In the genomic region with DNA sequence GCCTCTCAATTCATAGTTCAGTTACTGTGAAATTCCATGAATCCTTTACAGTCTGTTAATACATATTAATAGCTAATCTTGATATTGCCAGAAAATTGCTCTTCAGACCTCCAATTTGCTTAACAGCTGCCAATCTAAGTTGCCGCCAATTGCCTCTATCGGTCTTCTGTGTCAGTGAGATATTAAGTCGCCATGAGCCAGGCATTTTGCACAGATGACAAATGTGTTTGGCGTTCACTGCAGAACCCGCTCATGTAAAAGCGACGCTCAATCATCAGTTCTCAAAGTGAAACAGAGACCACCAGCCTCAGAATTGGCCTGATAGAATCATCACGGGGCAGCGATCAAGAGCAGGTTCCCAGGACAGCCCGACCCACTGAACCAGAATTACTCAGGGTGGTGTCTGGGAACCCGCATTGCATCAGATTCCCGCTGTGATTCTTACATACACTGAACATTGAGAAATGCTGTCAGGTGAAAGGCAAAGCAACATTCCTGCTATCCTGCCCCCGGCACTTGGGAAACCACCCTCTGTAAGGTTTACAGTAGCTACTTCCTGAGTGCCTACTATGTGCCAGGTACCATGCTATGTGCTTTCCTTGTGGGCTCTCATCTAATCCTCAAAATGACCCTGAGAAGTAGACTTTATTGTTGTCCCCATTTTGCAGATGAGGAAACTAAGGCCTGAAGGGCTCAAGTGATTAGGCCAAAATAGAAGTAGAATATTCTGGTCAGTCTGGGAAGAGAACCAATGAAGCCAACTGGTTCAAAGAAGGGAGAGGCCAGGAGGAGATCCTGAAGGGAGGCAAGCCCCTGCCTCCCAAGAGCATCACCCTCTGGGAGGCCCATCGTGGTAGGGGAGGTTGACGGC, we compare ENCODE assay signal across 12 cellular contexts.
DNase-seq lines count a peak whose midpoint lies in the region; ATAC-seq, FAIRE-seq and TF ChIP-seq lines count a peak whose summit lies in the region.
"Had no signal": no experiment of that assay in that cellular context is flagged by ENCODE, and none has a peak within 500 bp of the region (broad histone marks: within the 10 kb centered on the region; RNA-seq: fewer than 3 reads in every experiment).

No MANE protein-coding gene starts in this region.

- CTCF ChIA-PET in GM12878 (lab: Yijun Ruan, JAX), result interaction anchor here (0.7 to 0.9 kb wide), 2 partner anchors 9 to 283 kb away, joined by 3 read pairs; no protein-coding TSS in a partner anchor

- H3K4me3 ChIP-seq in left ventricle myocardium inferior, result no peak overlapping the region
- H3K4me3 ChIP-seq in heart left ventricle, result no peak overlapping the region
- no peak overlapping the region; the same call in 1 of the 2 replicates for H3K4me3 ChIP-seq in GM12878
- no peak overlapping the region for H3K4me3 ChIP-seq in H7 (ENCODE audit: insufficient read depth, low read depth, low read length)
- H3K4me3 ChIP-seq: heart right ventricle, SJCRH30 had no signal

- BruUV-seq in GM12878 (replicated peaks; lab: Mats Ljungman, UMichigan), result no TSS peak

- TF ChIP-seq CTCF in left ventricle myocardium inferior (IDR thresholded peaks at IDR 0.05; ENCODE audit: borderline replicate concordance) (no peak), heart left ventricle (IDR thresholded peaks at IDR 0.05) (no peak), GM12878 (IDR thresholded peaks at IDR 0.05 in 2 of 3, conservative IDR thresholded peaks at IDR 0.05 in 1 of 3; ENCODE audit: control insufficient read depth in 2 of 3, extremely low read depth in 1 of 3, insufficient read depth in 1 of 3, low read depth in 3 of 3, low read length in 3 of 3) (no peak)

- H3K36me3 ChIP-seq in left ventricle myocardium inferior (no peaks in the 10 kb centered on the region), heart left ventricle (no peaks in the 10 kb centered on the region), GM12878 (ENCODE audit: control insufficient read depth in 2 of 2, insufficient read depth in 2 of 2, low read length in 1 of 2) (peaks cover 0 to 4% of the 10 kb centered on the region in 2 experiments; a peak in 2 of 4 replicates), H7 (replicated peaks; ENCODE audit: control insufficient read depth, insufficient read depth, low read length) (no peaks in the 10 kb centered on the region)
- H3K36me3 ChIP-seq: brain microvascular endothelial cell, heart right ventricle, SJCRH30 had no signal

- RAD21 ChIA-PET in GM12878 (lab: Charles Lee; ENCODE audit: unreplicated experiment), result interaction anchor here (0.8 to 2.5 kb wide), 6 partner anchors 22 to 360 kb away, joined by 3 to 10 read pairs (median 4); no protein-coding TSS in a partner anchor

- H3K27me3 ChIP-seq in left ventricle myocardium inferior (ENCODE audit: low read depth) (no peaks in the 10 kb centered on the region), heart left ventricle (no peaks in the 10 kb centered on the region), GM12878 (replicated peaks in 1 of 2; ENCODE audit: control insufficient read depth in 2 of 2, insufficient read depth in 2 of 2, low read length in 1 of 2) (no peaks in the 10 kb centered on the region), H7 (ENCODE audit: control insufficient read depth, insufficient read depth, low read length) (no peaks in the 10 kb centered on the region)
- H3K27me3 ChIP-seq: brain microvascular endothelial cell, heart right ventricle, SJCRH30 had no signal

- 94 to 96% (median 94%) methylated on average over 15 of the region's 15 CpGs for WGBS in heart left ventricle, 4 donors
- 98% methylated on average over 15 of the region's 15 CpGs for WGBS in GM12878 (ENCODE audit: insufficient coverage, insufficient replicate concordance, low lambda C conversion rate, missing lambda C conversion rate)

- peak overlapping the region; percentile 12 for H3K27ac ChIP-seq in left ventricle myocardium inferior (replicated peaks)
- peak overlapping the region in 3 of 12 donors; percentile 8 to 84 (median 29) for H3K27ac ChIP-seq in heart left ventricle
- peak overlapping the region; percentile 60 for H3K27ac ChIP-seq in GM12878 (ENCODE audit: control insufficient read depth, insufficient read depth)
- H3K27ac ChIP-seq: brain microvascular endothelial cell had no signal

- H3K4me1 ChIP-seq in left ventricle myocardium inferior (peaks cover 13% of the 10 kb centered on the region), heart left ventricle (peaks cover 0 to 78% (median 8%) of the 10 kb centered on the region in 12 donors), GM12878 (ENCODE audit: control insufficient read depth, insufficient read depth, low read length) (peaks cover 62% of the 10 kb centered on the region)

- no peaks in the 10 kb centered on the region for H3K9me3 ChIP-seq in left ventricle myocardium inferior (replicated peaks)
- H3K9me3 ChIP-seq in heart left ventricle, result no peaks in the 10 kb centered on the region
- H3K9me3 ChIP-seq in GM12878 (replicated peaks; ENCODE audit: control insufficient read depth, insufficient read depth, low read length), result no peaks in the 10 kb centered on the region; the same call in 1 of the 3 replicates
- H3K9me3 ChIP-seq: heart right ventricle, SJCRH30 had no signal

- peaks cover 87% of the 10 kb centered on the region in 2 donors for H3K4me1 Mint-ChIP-seq in natural killer cell treated with Interleukin-12 subunit alpha and Interleukin-12 subunit beta and Interleukin-15 and Interleukin-18, amount 100 ng/mL, for 72 hours (ENCODE audit: low read depth in 2 of 2)

- TF ChIP-seq RAD21 in GM12878 (IDR thresholded peaks at IDR 0.05; ENCODE audit: insufficient read depth, low read depth, low read length), result no peak

- intact Hi-C loops in left ventricle myocardium inferior (cut with micrococcal nuclease) (no loop called here), heart left ventricle (cut with DNase I) (loop anchor here in 2 of 10 donors (10.0 kb wide), 1 partner anchor 123 kb away; no protein-coding TSS in a partner anchor), GM12878 (cut with micrococcal nuclease; ENCODE audit: unreplicated experiment) (loop anchor here (5.0 kb wide), 1 partner anchor 311 kb away; no protein-coding TSS in a partner anchor)

- peak overlapping the region; percentile 82 for H3K4me3 Mint-ChIP-seq in natural killer cell treated with Interleukin-12 subunit alpha and Interleukin-12 subunit beta and Interleukin-15 and Interleukin-18, amount 100 ng/mL, for 72 hours

- SMC1A ChIA-PET in GM12878 (lab: Charles Lee; ENCODE audit: uncharacterized antibody, unreplicated experiment), result interaction anchor here (0.7 to 3.4 kb wide), 14 partner anchors 9 to 362 kb away, joined by 3 to 21 read pairs (median 5); no protein-coding TSS in a partner anchor

- POLR2A ChIA-PET in GM12878 (lab: Charles Lee), result interaction anchor here (0.5 kb wide), 1 partner anchor 8 kb away, joined by 7 read pairs; no protein-coding TSS in a partner anchor

- H4K20me1 ChIP-seq in GM12878 (ENCODE audit: control insufficient read depth, insufficient read depth), result no peaks in the 10 kb centered on the region

- no peaks in the 10 kb centered on the region for H3K9me3 Mint-ChIP-seq in natural killer cell treated with Interleukin-12 subunit alpha and Interleukin-12 subunit beta and Interleukin-15 and Interleukin-18, amount 100 ng/mL, for 72 hours

- no peak for TF ChIP-seq EP300 in GM12878 (IDR thresholded peaks at IDR 0.05; ENCODE audit: borderline replicate concordance in 1 of 2, control insufficient read depth in 1 of 2, low read depth in 2 of 2, low read length in 2 of 2)

- peak overlapping the region; percentile 91 to 95 for H3K27ac Mint-ChIP-seq in natural killer cell treated with Interleukin-12 subunit alpha and Interleukin-12 subunit beta and Interleukin-15 and Interleukin-18, amount 100 ng/mL, for 72 hours

- ATAC-seq in heart left ventricle (no peak), GM12878 (no peak), GM21526 (IDR thresholded peaks at IDR 0.05; ENCODE audit: low FRiP score, unreplicated experiment) (no peak)
- no peak for ATAC-seq in natural killer cell treated with Interleukin-12 subunit alpha and Interleukin-12 subunit beta and Interleukin-15 and Interleukin-18, amount 100 ng/mL, for 72 hours

- peak overlapping the region; percentile 68 for H3K4me2 ChIP-seq in GM12878 (ENCODE audit: control insufficient read depth, insufficient read depth)

- no peak overlapping the region for H2AFZ ChIP-seq in GM12878 (ENCODE audit: control insufficient read depth, low read depth, low read length)

- in situ Hi-C loops in GM12878 (cut with MboI), result no loop called here

- H3K27me3 Mint-ChIP-seq in natural killer cell treated with Interleukin-12 subunit alpha and Interleukin-12 subunit beta and Interleukin-15 and Interleukin-18, amount 100 ng/mL, for 72 hours, result no peaks in the 10 kb centered on the region

- FAIRE-seq in GM12878 (lab: Jason Lieb, UNC), result no peak
- FAIRE-seq: HTR-8/SVneo had no signal

- peaks cover 16% of the 10 kb centered on the region for H3K79me2 ChIP-seq in GM12878 (ENCODE audit: control insufficient read depth, insufficient read depth, low read length)

- no peak overlapping the region; the same call in 1 of the 2 replicates for H3K9ac ChIP-seq in GM12878 (ENCODE audit: control insufficient read depth, insufficient read depth, low read length)

- TF ChIP-seq POLR2A in heart left ventricle (IDR thresholded peaks at IDR 0.05) (no peak), GM12878 (IDR thresholded peaks at IDR 0.05; ENCODE audit: low read depth, low read length) (no peak)

- no peaks in the 10 kb centered on the region for H3K36me3 Mint-ChIP-seq in natural killer cell treated with Interleukin-12 subunit alpha and Interleukin-12 subunit beta and Interleukin-15 and Interleukin-18, amount 100 ng/mL, for 72 hours

- no peak for DNase-seq in left ventricle myocardium inferior
- DNase-seq in heart left ventricle, result no peak
- DNase-seq in GM12878 (ENCODE audit: low read depth, low spot score), result no peak
- no peak for DNase-seq in natural killer cell treated with Interleukin-12 subunit alpha and Interleukin-12 subunit beta and Interleukin-15 and Interleukin-18, amount 100 ng/mL, for 72 hours (ENCODE audit: low spot score)
- no peak for DNase-seq in H7
- DNase-seq in midbrain (lab: John Stamatoyannopoulos, UW), result no peak
- no peak for DNase-seq in activated gamma-delta T cell treated with Interleukin-2 at 50 U/mL for 16 hours
- DNase-seq: brain microvascular endothelial cell had no signal

TF ChIP-seq in GM12878, 131 proteins besides CTCF, POLR2A, EP300 and RAD21 (continues in another document):
- TF ChIP-seq, protein P1, sequence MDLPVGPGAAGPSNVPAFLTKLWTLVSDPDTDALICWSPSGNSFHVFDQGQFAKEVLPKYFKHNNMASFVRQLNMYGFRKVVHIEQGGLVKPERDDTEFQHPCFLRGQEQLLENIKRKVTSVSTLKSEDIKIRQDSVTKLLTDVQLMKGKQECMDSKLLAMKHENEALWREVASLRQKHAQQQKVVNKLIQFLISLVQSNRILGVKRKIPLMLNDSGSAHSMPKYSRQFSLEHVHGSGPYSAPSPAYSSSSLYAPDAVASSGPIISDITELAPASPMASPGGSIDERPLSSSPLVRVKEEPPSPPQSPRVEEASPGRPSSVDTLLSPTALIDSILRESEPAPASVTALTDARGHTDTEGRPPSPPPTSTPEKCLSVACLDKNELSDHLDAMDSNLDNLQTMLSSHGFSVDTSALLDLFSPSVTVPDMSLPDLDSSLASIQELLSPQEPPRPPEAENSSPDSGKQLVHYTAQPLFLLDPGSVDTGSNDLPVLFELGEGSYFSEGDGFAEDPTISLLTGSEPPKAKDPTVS (IDR thresholded peaks at IDR 0.05; ENCODE audit: low read depth, low read length), result no peak
